ENCODE assay signal across 8 cellular contexts in the genomic region with DNA sequence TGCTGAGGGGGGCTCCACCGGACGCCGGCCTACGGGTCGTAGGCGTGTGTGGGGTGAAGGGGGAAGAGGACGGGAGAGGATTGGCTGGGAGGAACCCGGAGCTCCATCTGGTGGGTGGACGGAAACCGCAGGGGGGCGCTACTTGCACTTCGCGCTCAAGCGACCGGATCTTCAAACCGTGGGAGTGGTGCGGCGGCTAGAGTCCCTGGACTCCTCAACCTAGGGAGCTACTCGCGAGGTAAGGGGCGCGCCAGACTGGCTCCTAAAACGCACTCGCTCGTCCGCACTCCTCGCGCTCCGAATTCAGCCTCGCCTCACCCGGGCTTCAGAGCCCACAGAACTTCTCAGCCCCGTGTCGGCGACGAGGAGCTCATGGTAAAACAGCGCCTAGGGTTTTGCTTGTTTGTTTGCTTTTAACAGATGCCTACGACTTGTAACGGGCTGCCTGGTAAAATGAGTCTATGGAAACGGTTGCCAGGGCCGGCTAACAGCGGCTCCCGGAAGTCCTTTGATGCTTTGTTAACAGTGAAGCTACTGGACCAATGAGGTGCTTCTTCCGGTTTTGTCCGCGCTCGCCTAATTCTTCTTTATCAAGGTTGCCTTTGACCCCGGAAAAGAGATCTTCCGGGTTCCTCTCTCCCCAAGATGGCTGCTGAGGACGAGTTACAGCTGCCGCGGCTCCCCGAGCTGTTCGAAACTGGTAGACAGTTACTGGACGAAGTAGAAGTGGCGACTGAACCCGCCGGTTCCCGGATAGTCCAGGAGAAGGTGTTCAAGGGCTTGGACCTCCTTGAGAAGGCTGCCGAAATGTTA. TPM values are rescaled to one million over a fixed set of nuclear protein-coding genes. Genes with fewer than 3 reads are reported as not detected.
DNase-seq lines count a peak whose midpoint lies in the region; ATAC-seq and TF ChIP-seq lines count a peak whose summit lies in the region.

A gene (plus strand): TSS at position 145 of the 813 bp plus-strand sequence. CDS start 501 bp downstream, at position 646.

- H3K9me3 Mint-ChIP-seq in activated naive CD8-positive, alpha-beta T cell treated with anti-CD3 and anti-CD28 coated beads, Interleukin-2, amount 10 ng/mL, durations not matched to agents 7 days and 5 days: no peaks in the 10 kb centered on the region

- H2AFZ ChIP-seq in SU-DHL-6 (ENCODE audit: low read depth, low read length, severe bottlenecking) (peak within 1 kb of the TSS; percentile 96), parathyroid adenoma (peak within 1 kb of the TSS; percentile 92)

- intact Hi-C loops in Right ventricle myocardium superior (cut with DNase I): no loop called here

- peaks cover 8% of the 10 kb centered on the region for H3K36me3 Mint-ChIP-seq in activated naive CD8-positive, alpha-beta T cell treated with anti-CD3 and anti-CD28 coated beads, Interleukin-2, amount 10 ng/mL, durations not matched to agents 7 days and 5 days

- H3K27ac Mint-ChIP-seq in activated naive CD8-positive, alpha-beta T cell treated with anti-CD3 and anti-CD28 coated beads, Interleukin-2, amount 10 ng/mL, durations not matched to agents 7 days and 5 days: peak within 1 kb of the TSS; percentile 98

- peak within 1 kb of the TSS; percentile 79 for H3K9ac ChIP-seq in SU-DHL-6 (ENCODE audit: low read length)
- peak within 1 kb of the TSS; percentile 67 for H3K9ac ChIP-seq in parathyroid adenoma

- POLR2A ChIA-PET in activated naive CD8-positive, alpha-beta T cell treated with anti-CD3 and anti-CD28 coated beads, Interleukin-2, amount 10 ng/mL, durations not matched to agents 7 days and 5 days (lab: Charles Lee): interaction anchor here (1.0 to 1.9 kb wide), 6 partner anchors 33 to 319 kb away, joined by 3 to 10 read pairs (median 4); a partner anchor contains a TSS

- H3K79me2 ChIP-seq in SU-DHL-6 (ENCODE audit: insufficient read depth, low read length) (peaks cover 18% of the 10 kb centered on the region), parathyroid adenoma (no peaks in the 10 kb centered on the region)

- peaks cover 14% of the 10 kb centered on the region for H3K4me1 Mint-ChIP-seq in activated naive CD8-positive, alpha-beta T cell treated with anti-CD3 and anti-CD28 coated beads, Interleukin-2, amount 10 ng/mL, durations not matched to agents 7 days and 5 days

- no peaks in the 10 kb centered on the region for H3K9me2 ChIP-seq in SU-DHL-6 (replicated peaks; ENCODE audit: insufficient read depth, low read length)

- H3K27me3 Mint-ChIP-seq in activated naive CD8-positive, alpha-beta T cell treated with anti-CD3 and anti-CD28 coated beads, Interleukin-2, amount 10 ng/mL, durations not matched to agents 7 days and 5 days: no peaks in the 10 kb centered on the region

- TF ChIP-seq POLR2A in tibial nerve (IDR thresholded peaks at IDR 0.05): no peak

- H3K4me3 ChIP-seq in SU-DHL-6 (ENCODE audit: insufficient read depth, low read length, poor library complexity, severe bottlenecking) (peak within 1 kb of the TSS; percentile 96), parathyroid adenoma (ENCODE audit: low read depth, low read length) (peak within 1 kb of the TSS; percentile 74), tibial nerve (peak within 1 kb of the TSS; percentile 60 to 76 (median 66))

- peaks cover 12% of the 10 kb centered on the region; the same call in 1 of the 2 replicates for H3F3A ChIP-seq in SU-DHL-6 (ENCODE audit: insufficient read depth)

- H3K4me1 ChIP-seq in parathyroid adenoma (peaks cover 4% of the 10 kb centered on the region), tibial nerve (peaks cover 0 to 23% (median 4%) of the 10 kb centered on the region in 4 donors)

- peak in 1 of 2 donors; percentile 54 for TF ChIP-seq EP300 in tibial nerve (IDR thresholded peaks at IDR 0.05)

- H3K9me3 ChIP-seq in SU-DHL-6 (ENCODE audit: insufficient read depth, low read length) (no peaks in the 10 kb centered on the region), parathyroid adenoma (ENCODE audit: control insufficient read depth, low read length) (no peaks in the 10 kb centered on the region), tibial nerve (no peaks in the 10 kb centered on the region)

- no peaks in the 10 kb centered on the region for H3K27me3 ChIP-seq in SU-DHL-6 (ENCODE audit: low read length)
- H3K27me3 ChIP-seq in parathyroid adenoma (ENCODE audit: control insufficient read depth, insufficient read depth, low read length): no peaks in the 10 kb centered on the region
- H3K27me3 ChIP-seq in tibial nerve: peaks cover 0 to 6% of the 10 kb centered on the region in 2 donors

- TF ChIP-seq CTCF in GM12872 (IDR thresholded peaks at IDR 0.05; ENCODE audit: insufficient read depth, low read depth, low read length): peak; percentile 62; the same call in 2 of the 3 replicates
- peak; percentile 42 for TF ChIP-seq CTCF in SU-DHL-6 (IDR thresholded peaks at IDR 0.05; ENCODE audit: insufficient read depth, low read length, poor library complexity, severe bottlenecking)
- TF ChIP-seq CTCF in parathyroid adenoma (IDR thresholded peaks at IDR 0.05): peak; percentile 63
- peak; percentile 54 to 64 (median 59) for TF ChIP-seq CTCF in tibial nerve (IDR thresholded peaks at IDR 0.05)

- 1 to 23% methylated on average over 50 to 59 of the region's 59 CpGs for WGBS in tibial nerve, 2 donors

- H3K4me3 Mint-ChIP-seq in activated naive CD8-positive, alpha-beta T cell treated with anti-CD3 and anti-CD28 coated beads, Interleukin-2, amount 10 ng/mL, durations not matched to agents 7 days and 5 days: peak within 1 kb of the TSS; percentile 96

- peak within 1 kb of the TSS; percentile 81 for H3K4me2 ChIP-seq in SU-DHL-6 (ENCODE audit: low read depth, low read length, poor library complexity, severe bottlenecking)
- peak within 1 kb of the TSS; percentile 68 for H3K4me2 ChIP-seq in parathyroid adenoma (ENCODE audit: low read length)

- peak; percentile 93 for ATAC-seq in HG02642 (IDR thresholded peaks at IDR 0.05; ENCODE audit: poor library complexity, unreplicated experiment)
- peak; percentile 82 for ATAC-seq in activated naive CD8-positive, alpha-beta T cell treated with anti-CD3 and anti-CD28 coated beads, Interleukin-2, amount 10 ng/mL, durations not matched to agents 7 days and 5 days (ENCODE audit: low read depth)
- peak; percentile 95 for ATAC-seq in Right ventricle myocardium superior (ENCODE audit: poor library complexity)

- H4K20me1 ChIP-seq in SU-DHL-6 (ENCODE audit: low read depth, low read length): no peaks in the 10 kb centered on the region

- H3K36me3 ChIP-seq in SU-DHL-6 (ENCODE audit: low read length): no peaks in the 10 kb centered on the region
- no peaks in the 10 kb centered on the region for H3K36me3 ChIP-seq in parathyroid adenoma (ENCODE audit: control insufficient read depth, insufficient read depth, low read length)
- H3K36me3 ChIP-seq in tibial nerve: no peaks in the 10 kb centered on the region

- peak; percentile 74 for DNase-seq in NCI-H1105 (lab: John Stamatoyannopoulos, UW)
- peak; percentile 75 for DNase-seq in activated naive CD8-positive, alpha-beta T cell treated with anti-CD3 and anti-CD28 coated beads, Interleukin-2, amount 10 ng/mL, durations not matched to agents 7 days and 5 days
- DNase-seq in Right ventricle myocardium superior: peak; percentile 88
- DNase-seq in tibial nerve (ENCODE audit: low spot score in 2 of 2): peak; percentile 47 to 62

- H3K27ac ChIP-seq in SU-DHL-6 (ENCODE audit: low read depth, low read length): peak within 1 kb of the TSS; percentile 91
- peak within 1 kb of the TSS; percentile 92 for H3K27ac ChIP-seq in parathyroid adenoma
- peak within 1 kb of the TSS; percentile 67 to 88 (median 82) for H3K27ac ChIP-seq in tibial nerve

RNA-seq across cellular contexts. Expression of the gene that starts here (rescaled TPM):
- 10 to 100 TPM; 52.8 to 57.8 TPM for total RNA-seq in activated naive CD8-positive, alpha-beta T cell treated with anti-CD3 and anti-CD28 coated beads, Interleukin-2, amount 10 ng/mL, durations not matched to agents 7 days and 5 days
- 52.7 TPM for total RNA-seq in Right ventricle myocardium superior
- 10 to 100 TPM; 37.5 to 53.3 (median 46.8) TPM for total RNA-seq in tibial nerve

Comparison
In these comparisons a context has a peak if more than half of its experiments do, and no peak if none do; other contexts are left out.
1. Peak in every context shown above with its lines: DNase-seq, ATAC-seq, H3K4me3 ChIP-seq and H3K27ac ChIP-seq.